ENCODE assay signal across 2 cellular contexts in the genomic region with DNA sequence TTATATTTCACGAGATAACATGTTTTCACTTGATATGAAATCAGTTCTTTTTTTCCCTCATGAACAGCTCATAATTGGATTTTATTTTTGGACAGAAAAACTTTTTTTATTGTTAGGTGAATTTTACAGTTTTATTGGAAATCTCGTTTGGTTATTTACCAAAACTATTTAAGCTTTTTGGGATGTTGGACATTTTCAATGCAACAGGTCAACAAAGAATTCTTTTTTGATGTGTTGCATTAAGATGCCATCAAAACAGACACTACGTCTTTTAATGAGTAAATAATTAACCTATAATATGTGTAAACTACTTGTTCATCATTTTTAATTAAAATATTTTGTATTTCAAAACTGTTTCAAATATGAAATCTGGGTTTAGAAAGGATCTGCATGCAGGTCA.
A peak's percentile ranks its signal among the peaks of the same experiment; 100 is the strongest.
TF ChIP-seq lines count a peak whose summit lies in the region.

No MANE protein-coding gene starts in this region.

TF ChIP-seq in HEK293, 187 proteins besides CTCF, POLR2A, EP300 and RAD21 (continued from another document):
- no peak for TF ChIP-seq HOXC10 (CRISPR knock-in tag; IDR thresholded peaks at IDR 0.05)
- TF ChIP-seq ZNF433 (tag by site-specific recombination; IDR thresholded peaks at IDR 0.05; ENCODE audit: low read depth): no peak
- TF ChIP-seq SALL2 (tag by site-specific recombination; IDR thresholded peaks at IDR 0.05; ENCODE audit: borderline replicate concordance): no peak
- no peak for TF ChIP-seq ZNF223 (tag by site-specific recombination; IDR thresholded peaks at IDR 0.05)
- no peak for TF ChIP-seq SCRT1 (tag by site-specific recombination; IDR thresholded peaks at IDR 0.05; ENCODE audit: borderline replicate concordance)
- no peak for TF ChIP-seq ZNF624 (tag by site-specific recombination; IDR thresholded peaks at IDR 0.05)
- TF ChIP-seq IKZF3 (tag by site-specific recombination; IDR thresholded peaks at IDR 0.05): no peak
- TF ChIP-seq SCRT2 (tag by site-specific recombination; IDR thresholded peaks at IDR 0.05): peak; percentile 92
- TF ChIP-seq ZNF16 (tag by site-specific recombination; IDR thresholded peaks at IDR 0.05; ENCODE audit: low read depth): no peak
- no peak for TF ChIP-seq ZEB2 (tag by site-specific recombination; IDR thresholded peaks at IDR 0.05)
- no peak for TF ChIP-seq ZNF132 (tag by site-specific recombination; IDR thresholded peaks at IDR 0.05; ENCODE audit: borderline replicate concordance)
- TF ChIP-seq, protein P1, sequence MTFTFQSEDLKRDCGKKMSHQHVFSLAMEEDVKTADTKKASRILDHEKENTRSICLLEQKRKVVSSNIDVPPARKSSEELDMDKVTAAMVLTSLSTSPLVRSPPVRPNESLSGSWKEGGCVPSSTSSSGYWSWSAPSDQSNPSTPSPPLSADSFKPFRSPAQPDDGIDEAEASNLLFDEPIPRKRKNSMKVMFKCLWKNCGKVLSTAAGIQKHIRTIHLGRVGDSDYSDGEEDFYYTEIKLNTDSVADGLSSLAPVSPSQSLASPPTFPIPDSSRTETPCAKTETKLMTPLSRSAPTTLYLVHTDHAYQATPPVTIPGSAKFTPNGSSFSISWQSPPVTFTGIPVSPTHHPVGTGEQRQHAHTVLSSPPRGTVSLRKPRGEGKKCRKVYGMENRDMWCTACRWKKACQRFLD (tag by site-specific recombination; IDR thresholded peaks at IDR 0.05): no peak
- TF ChIP-seq TSHZ1 (tag by site-specific recombination; IDR thresholded peaks at IDR 0.05; ENCODE audit: borderline replicate concordance): no peak
- no peak for TF ChIP-seq BCL11A (tag by site-specific recombination; IDR thresholded peaks at IDR 0.05; ENCODE audit: low read depth)
- TF ChIP-seq ZNF654 (tag by site-specific recombination; IDR thresholded peaks at IDR 0.05; ENCODE audit: low read depth): 0 out of 2 replicates have a peak, but pooled peaks have one; percentile 2
- TF ChIP-seq, protein P2, sequence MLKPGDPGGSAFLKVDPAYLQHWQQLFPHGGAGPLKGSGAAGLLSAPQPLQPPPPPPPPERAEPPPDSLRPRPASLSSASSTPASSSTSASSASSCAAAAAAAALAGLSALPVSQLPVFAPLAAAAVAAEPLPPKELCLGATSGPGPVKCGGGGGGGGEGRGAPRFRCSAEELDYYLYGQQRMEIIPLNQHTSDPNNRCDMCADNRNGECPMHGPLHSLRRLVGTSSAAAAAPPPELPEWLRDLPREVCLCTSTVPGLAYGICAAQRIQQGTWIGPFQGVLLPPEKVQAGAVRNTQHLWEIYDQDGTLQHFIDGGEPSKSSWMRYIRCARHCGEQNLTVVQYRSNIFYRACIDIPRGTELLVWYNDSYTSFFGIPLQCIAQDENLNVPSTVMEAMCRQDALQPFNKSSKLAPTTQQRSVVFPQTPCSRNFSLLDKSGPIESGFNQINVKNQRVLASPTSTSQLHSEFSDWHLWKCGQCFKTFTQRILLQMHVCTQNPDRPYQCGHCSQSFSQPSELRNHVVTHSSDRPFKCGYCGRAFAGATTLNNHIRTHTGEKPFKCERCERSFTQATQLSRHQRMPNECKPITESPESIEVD (tag by site-specific recombination; IDR thresholded peaks at IDR 0.05): peak; percentile 80
- no peak for TF ChIP-seq OVOL3 (tag by site-specific recombination; IDR thresholded peaks at IDR 0.05)
- no peak for TF ChIP-seq HIC1 (tag by site-specific recombination; IDR thresholded peaks at IDR 0.05)
- TF ChIP-seq ZNF146 (tag by site-specific recombination; IDR thresholded peaks at IDR 0.05): no peak
- no peak for TF ChIP-seq ZNF707 (tag by site-specific recombination; IDR thresholded peaks at IDR 0.05)
- TF ChIP-seq ZNF350 (tag by site-specific recombination; IDR thresholded peaks at IDR 0.05): no peak

TF ChIP-seq in GM12878, 131 proteins besides CTCF, POLR2A, EP300 and RAD21:
- no peak for TF ChIP-seq CBFB (IDR thresholded peaks at IDR 0.05; ENCODE audit: low read depth)
- TF ChIP-seq SRF (IDR thresholded peaks at IDR 0.05; ENCODE audit: low read depth in 2 of 2, low read length in 2 of 2): no peak
- no peak for TF ChIP-seq SREBF1 (IDR thresholded peaks at IDR 0.05; ENCODE audit: low read length)
- no peak for TF ChIP-seq CHD4 (IDR thresholded peaks at IDR 0.05)
- no peak for TF ChIP-seq ATF3 (IDR thresholded peaks at IDR 0.05; ENCODE audit: borderline replicate concordance, extremely low read depth, low read depth, low read length)
- TF ChIP-seq MEF2A (IDR thresholded peaks at IDR 0.05; ENCODE audit: insufficient read depth, low read depth, low read length): no peak
- TF ChIP-seq, protein P3, sequence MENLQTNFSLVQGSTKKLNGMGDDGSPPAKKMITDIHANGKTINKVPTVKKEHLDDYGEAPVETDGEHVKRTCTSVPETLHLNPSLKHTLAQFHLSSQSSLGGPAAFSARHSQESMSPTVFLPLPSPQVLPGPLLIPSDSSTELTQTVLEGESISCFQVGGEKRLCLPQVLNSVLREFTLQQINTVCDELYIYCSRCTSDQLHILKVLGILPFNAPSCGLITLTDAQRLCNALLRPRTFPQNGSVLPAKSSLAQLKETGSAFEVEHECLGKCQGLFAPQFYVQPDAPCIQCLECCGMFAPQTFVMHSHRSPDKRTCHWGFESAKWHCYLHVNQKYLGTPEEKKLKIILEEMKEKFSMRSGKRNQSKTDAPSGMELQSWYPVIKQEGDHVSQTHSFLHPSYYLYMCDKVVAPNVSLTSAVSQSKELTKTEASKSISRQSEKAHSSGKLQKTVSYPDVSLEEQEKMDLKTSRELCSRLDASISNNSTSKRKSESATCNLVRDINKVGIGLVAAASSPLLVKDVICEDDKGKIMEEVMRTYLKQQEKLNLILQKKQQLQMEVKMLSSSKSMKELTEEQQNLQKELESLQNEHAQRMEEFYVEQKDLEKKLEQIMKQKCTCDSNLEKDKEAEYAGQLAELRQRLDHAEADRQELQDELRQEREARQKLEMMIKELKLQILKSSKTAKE (IDR thresholded peaks at IDR 0.05; ENCODE audit: low read depth, poor library complexity, severe bottlenecking): no peak
- TF ChIP-seq POLR2AphosphoS2 (IDR thresholded peaks at IDR 0.05; ENCODE audit: low read depth, low read length): no peak
- TF ChIP-seq HDGF (IDR thresholded peaks at IDR 0.05): no peak
- TF ChIP-seq, protein P4, sequence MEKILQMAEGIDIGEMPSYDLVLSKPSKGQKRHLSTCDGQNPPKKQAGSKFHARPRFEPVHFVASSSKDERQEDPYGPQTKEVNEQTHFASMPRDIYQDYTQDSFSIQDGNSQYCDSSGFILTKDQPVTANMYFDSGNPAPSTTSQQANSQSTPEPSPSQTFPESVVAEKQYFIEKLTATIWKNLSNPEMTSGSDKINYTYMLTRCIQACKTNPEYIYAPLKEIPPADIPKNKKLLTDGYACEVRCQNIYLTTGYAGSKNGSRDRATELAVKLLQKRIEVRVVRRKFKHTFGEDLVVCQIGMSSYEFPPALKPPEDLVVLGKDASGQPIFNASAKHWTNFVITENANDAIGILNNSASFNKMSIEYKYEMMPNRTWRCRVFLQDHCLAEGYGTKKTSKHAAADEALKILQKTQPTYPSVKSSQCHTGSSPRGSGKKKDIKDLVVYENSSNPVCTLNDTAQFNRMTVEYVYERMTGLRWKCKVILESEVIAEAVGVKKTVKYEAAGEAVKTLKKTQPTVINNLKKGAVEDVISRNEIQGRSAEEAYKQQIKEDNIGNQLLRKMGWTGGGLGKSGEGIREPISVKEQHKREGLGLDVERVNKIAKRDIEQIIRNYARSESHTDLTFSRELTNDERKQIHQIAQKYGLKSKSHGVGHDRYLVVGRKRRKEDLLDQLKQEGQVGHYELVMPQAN (conservative IDR thresholded peaks at IDR 0.05): no peak
- no peak for TF ChIP-seq RELB (IDR thresholded peaks at IDR 0.05; ENCODE audit: low read depth)
- TF ChIP-seq NFXL1 (IDR thresholded peaks at IDR 0.05; ENCODE audit: borderline replicate concordance): no peak
- no peak for TF ChIP-seq ZSCAN29 (IDR thresholded peaks at IDR 0.05)
